Comparison of ENCODE assay signal across 1 cellular context in genomic region chr13:32262165-32262564, GRCh38.
TF ChIP-seq lines count a peak whose summit lies in the region.

No MANE protein-coding gene starts in this region.

TF ChIP-seq in HepG2, 621 proteins besides CTCF, POLR2A, EP300 and RAD21:
- TF ChIP-seq NFE2 (CRISPR knock-in tag; IDR thresholded peaks at IDR 0.05) (no peak), PITX1 (CRISPR knock-in tag; IDR thresholded peaks at IDR 0.05) (no peak), TRIM22 (IDR thresholded peaks at IDR 0.05) (no peak), ZFP36L2 (CRISPR knock-in tag; IDR thresholded peaks at IDR 0.05) (no peak), ONECUT2 (CRISPR knock-in tag; IDR thresholded peaks at IDR 0.05) (no peak), ATF2 (CRISPR knock-in tag; IDR thresholded peaks at IDR 0.05) (no peak), RNF2 (conservative IDR thresholded peaks at IDR 0.05; ENCODE audit: low read depth) (no peak), ZNF30 (CRISPR knock-in tag; IDR thresholded peaks at IDR 0.05) (no peak), TEF (CRISPR knock-in tag; IDR thresholded peaks at IDR 0.05) (no peak), SMARCC2 (IDR thresholded peaks at IDR 0.05) (no peak), ZNF782 (CRISPR knock-in tag; IDR thresholded peaks at IDR 0.05; ENCODE audit: borderline replicate concordance) (no peak), MTF2 (CRISPR knock-in tag; IDR thresholded peaks at IDR 0.05; ENCODE audit: borderline replicate concordance) (no peak), NFE2L2 (IDR thresholded peaks at IDR 0.05; ENCODE audit: low read length) (no peak), ZNF850 (CRISPR knock-in tag; conservative IDR thresholded peaks at IDR 0.05) (no peak), TIGD3 (CRISPR knock-in tag; IDR thresholded peaks at IDR 0.05; ENCODE audit: borderline replicate concordance) (no peak), MXD4 (CRISPR knock-in tag; IDR thresholded peaks at IDR 0.05) (no peak), NFYB (CRISPR knock-in tag; IDR thresholded peaks at IDR 0.05) (no peak), ZBTB40 (IDR thresholded peaks at IDR 0.05) (no peak), ZBTB40 (CRISPR knock-in tag; IDR thresholded peaks at IDR 0.05) (no peak), ZNF644 (CRISPR knock-in tag; IDR thresholded peaks at IDR 0.05; ENCODE audit: low read depth) (no peak)
